ENCODE assay signal across 1 cellular context in genomic region chr14:80468331-80469122, GRCh38.
TF ChIP-seq lines count a peak whose summit lies in the region.

No MANE protein-coding gene starts in this region.

TF ChIP-seq in HepG2, 621 proteins besides CTCF, POLR2A, EP300 and RAD21 (continued from another document and continues in another):
- TF ChIP-seq HIC2 (CRISPR knock-in tag; IDR thresholded peaks at IDR 0.05; ENCODE audit: low read depth), result no peak
- TF ChIP-seq ZNF331 (CRISPR knock-in tag; IDR thresholded peaks at IDR 0.05), result peak; percentile 89
- TF ChIP-seq ZBTB34 (CRISPR knock-in tag; IDR thresholded peaks at IDR 0.05), result peak; percentile 87; the same call in 1 of the 2 replicates
- TF ChIP-seq SIN3A (IDR thresholded peaks at IDR 0.05; ENCODE audit: borderline replicate concordance, low read depth, low read length), result no peak
- peak; percentile 77 for TF ChIP-seq THAP11 (CRISPR knock-in tag; IDR thresholded peaks at IDR 0.05)
- TF ChIP-seq HNF4A (CRISPR knock-in tag; IDR thresholded peaks at IDR 0.05), result peak; percentile 89
- TF ChIP-seq HMGA1 (CRISPR knock-in tag; conservative IDR thresholded peaks at IDR 0.05), result no peak
- TF ChIP-seq ZNF883 (CRISPR knock-in tag; IDR thresholded peaks at IDR 0.05; ENCODE audit: not compliant biosample characterization), result no peak
- TF ChIP-seq CBFB (CRISPR knock-in tag; IDR thresholded peaks at IDR 0.05), result peak; percentile 91
- TF ChIP-seq CBX5 (CRISPR knock-in tag; IDR thresholded peaks at IDR 0.05; ENCODE audit: borderline replicate concordance), result 0 out of 2 replicates have a peak, but pooled peaks have one; percentile 24
- TF ChIP-seq XRCC5 (optimal IDR thresholded peaks at IDR 0.05; ENCODE audit: low read length), result peak; percentile 15
- TF ChIP-seq KMT2B (CRISPR knock-in tag; IDR thresholded peaks at IDR 0.05), result peak; percentile 56; the same call in 1 of the 2 replicates
- TF ChIP-seq SMYD3 (CRISPR knock-in tag; IDR thresholded peaks at IDR 0.05), result peak; percentile 98
- TF ChIP-seq ZNF501 (CRISPR knock-in tag; IDR thresholded peaks at IDR 0.05), result no peak
- no peak; the same call in 1 of the 2 replicates for TF ChIP-seq ZBTB26 (CRISPR knock-in tag; IDR thresholded peaks at IDR 0.05; ENCODE audit: borderline replicate concordance)
- TF ChIP-seq EED (CRISPR knock-in tag; IDR thresholded peaks at IDR 0.05), result no peak
- TF ChIP-seq TFE3 (CRISPR knock-in tag; IDR thresholded peaks at IDR 0.05), result peak; percentile 73
- no peak for TF ChIP-seq THAP9 (CRISPR knock-in tag; IDR thresholded peaks at IDR 0.05; ENCODE audit: borderline replicate concordance)
- no peak for TF ChIP-seq ZXDC (CRISPR knock-in tag; IDR thresholded peaks at IDR 0.05)
- peak; percentile 59; the same call in 1 of the 2 replicates for TF ChIP-seq NAIF1 (CRISPR knock-in tag; IDR thresholded peaks at IDR 0.05; ENCODE audit: borderline replicate concordance)
- peak; percentile 74 for TF ChIP-seq ZNF652 (CRISPR knock-in tag; IDR thresholded peaks at IDR 0.05; ENCODE audit: borderline replicate concordance, low read depth)
- 0 out of 2 replicates have a peak, but pooled peaks have one; percentile 49 for TF ChIP-seq MAZ (IDR thresholded peaks at IDR 0.05; ENCODE audit: borderline replicate concordance, low read depth, low read length)
- peak; percentile 39; the same call in 1 of the 2 replicates for TF ChIP-seq MAZ (CRISPR knock-in tag; IDR thresholded peaks at IDR 0.05; ENCODE audit: low read depth)
- TF ChIP-seq ZBTB3 (CRISPR knock-in tag; IDR thresholded peaks at IDR 0.05; ENCODE audit: borderline replicate concordance, low read depth), result no peak
- no peak for TF ChIP-seq GLMP (CRISPR knock-in tag; IDR thresholded peaks at IDR 0.05; ENCODE audit: borderline replicate concordance)
- no peak for TF ChIP-seq ZNF292 (CRISPR knock-in tag; IDR thresholded peaks at IDR 0.05; ENCODE audit: borderline replicate concordance, low read depth)
- TF ChIP-seq ZNF143 (CRISPR knock-in tag; IDR thresholded peaks at IDR 0.05), result no peak
- no peak for TF ChIP-seq CHCHD3 (CRISPR knock-in tag; IDR thresholded peaks at IDR 0.05)
- TF ChIP-seq ZNF263 (CRISPR knock-in tag; IDR thresholded peaks at IDR 0.05), result no peak
- TF ChIP-seq SRSF4 (IDR thresholded peaks at IDR 0.05; ENCODE audit: low read depth, low read length, poor library complexity, severe bottlenecking), result no peak
- no peak for TF ChIP-seq SOX6 (IDR thresholded peaks at IDR 0.05)
- TF ChIP-seq SOX6 (CRISPR knock-in tag; IDR thresholded peaks at IDR 0.05), result peak; percentile 95
- no peak for TF ChIP-seq DZIP1 (CRISPR knock-in tag; IDR thresholded peaks at IDR 0.05)
- no peak for TF ChIP-seq TEF (CRISPR knock-in tag; IDR thresholded peaks at IDR 0.05)
- no peak for TF ChIP-seq ETS1 (CRISPR knock-in tag; IDR thresholded peaks at IDR 0.05)
- TF ChIP-seq HOXA5 (CRISPR knock-in tag; IDR thresholded peaks at IDR 0.05), result peak; percentile 36; the same call in 1 of the 2 replicates
- TF ChIP-seq ZNF780A (CRISPR knock-in tag; IDR thresholded peaks at IDR 0.05), result no peak
- TF ChIP-seq EEA1 (CRISPR knock-in tag; IDR thresholded peaks at IDR 0.05; ENCODE audit: borderline replicate concordance), result no peak
- no peak for TF ChIP-seq DBP (CRISPR knock-in tag; IDR thresholded peaks at IDR 0.05; ENCODE audit: not compliant biosample characterization)
- no peak for TF ChIP-seq ZKSCAN1 (IDR thresholded peaks at IDR 0.05; ENCODE audit: low read length)
- no peak for TF ChIP-seq NFE2 (CRISPR knock-in tag; IDR thresholded peaks at IDR 0.05)
- TF ChIP-seq ZNF350 (CRISPR knock-in tag; IDR thresholded peaks at IDR 0.05; ENCODE audit: borderline replicate concordance, low read depth), result no peak
- TF ChIP-seq AGO1 (IDR thresholded peaks at IDR 0.05; ENCODE audit: low read depth, low read length, poor library complexity, severe bottlenecking), result no peak
- no peak for TF ChIP-seq ZMAT3 (CRISPR knock-in tag; conservative IDR thresholded peaks at IDR 0.05)
